9 cellular contexts compared by ENCODE assay signal in genomic region chr5:141637266-141637692, GRCh38. TPM values are rescaled to one million over a fixed set of nuclear protein-coding genes. Genes with fewer than 3 reads are reported as not detected.
DNase-seq lines count a peak whose midpoint lies in the region; ATAC-seq, FAIRE-seq and TF ChIP-seq lines count a peak whose summit lies in the region.
"Had no signal": no experiment of that assay in that cellular context is flagged by ENCODE, and none has a peak within 500 bp of the region (broad histone marks: within the 10 kb centered on the region; RNA-seq: fewer than 3 reads in every experiment).

No MANE protein-coding gene starts in this region.

- no peak for TF ChIP-seq EP300 in GM12878 (IDR thresholded peaks at IDR 0.05; ENCODE audit: borderline replicate concordance in 1 of 2, control insufficient read depth in 1 of 2, low read depth in 2 of 2, low read length in 2 of 2)

- peak overlapping the region; percentile 81 for H3K9ac ChIP-seq in GM12878 (ENCODE audit: control insufficient read depth, insufficient read depth, low read length)

- ATAC-seq in HG02973 (IDR thresholded peaks at IDR 0.05; ENCODE audit: unreplicated experiment) = peak; percentile 17
- ATAC-seq in T-cell (replicated peaks in 1 of 4) = peak; percentile 67 to 69 (median 68)
- peak; percentile 50 for ATAC-seq in GM12878
- ATAC-seq in HG03469 (IDR thresholded peaks at IDR 0.05; ENCODE audit: unreplicated experiment) = no peak

- no peaks in the 10 kb centered on the region for H3K27me3 Mint-ChIP-seq in T-cell

- H3K27ac ChIP-seq in GM12878 (ENCODE audit: control insufficient read depth, insufficient read depth) = peak overlapping the region; percentile 86

- no peaks in the 10 kb centered on the region for H3K9me3 ChIP-seq in GM12878 (replicated peaks; ENCODE audit: control insufficient read depth, insufficient read depth, low read length)

- peak overlapping the region; percentile 98 for H3K4me2 ChIP-seq in GM12878 (ENCODE audit: control insufficient read depth, insufficient read depth)

- 3% methylated on average over 41 of the region's 46 CpGs for WGBS in GM12878 (ENCODE audit: insufficient coverage, insufficient replicate concordance, low lambda C conversion rate, missing lambda C conversion rate)

- TF ChIP-seq CTCF in GM12878 (IDR thresholded peaks at IDR 0.05 in 2 of 3, conservative IDR thresholded peaks at IDR 0.05 in 1 of 3; ENCODE audit: control insufficient read depth in 2 of 3, extremely low read depth in 1 of 3, insufficient read depth in 1 of 3, low read depth in 3 of 3, low read length in 3 of 3) = no peak

- peaks cover 40% of the 10 kb centered on the region for H3K4me1 ChIP-seq in GM12878 (ENCODE audit: control insufficient read depth, insufficient read depth, low read length)

- in situ Hi-C loops in GM12878 (cut with MboI) = no loop called here

- SMC1A ChIA-PET in GM12878 (lab: Charles Lee; ENCODE audit: uncharacterized antibody, unreplicated experiment) = interaction anchor here (0.9 to 12.9 kb wide), 10 partner anchors 9 to 123 kb away, joined by 3 to 245 read pairs (median 6); partner anchors contain the start of genes DIAPH1 and FCHSD1

- H3K36me3 ChIP-seq in GM12878 (ENCODE audit: control insufficient read depth in 2 of 2, insufficient read depth in 2 of 2, low read length in 1 of 2) = peaks cover 3% of the 10 kb centered on the region in 2 experiments; a peak in 3 of 4 replicates

- H3K36me3 Mint-ChIP-seq in T-cell = peaks cover 13% of the 10 kb centered on the region

- POLR2A ChIA-PET in T-cell (lab: Charles Lee) = interaction anchor here (0.5 to 2.0 kb wide), 6 partner anchors 13 to 458 kb away, joined by 3 to 23 read pairs (median 4); partner anchors contain the start of gene FCHSD1 (in 1 of the 2)
- POLR2A ChIA-PET in GM12878 (lab: Charles Lee) = interaction anchor here (0.5 to 11.5 kb wide), 19 partner anchors 9 to 1125 kb away, joined by 3 to 215 read pairs (median 5); partner anchors contain the start of genes DELE1, DIAPH1, FCHSD1 and RNF14

- FAIRE-seq in GM12878 (lab: Jason Lieb, UNC) = no peak
- FAIRE-seq: A204.1 had no signal

- DNase-seq in DMS 273 (lab: John Stamatoyannopoulos, UW; ENCODE audit: unreplicated experiment) (peak; percentile 68), DMS 273 treated with DMSO at 0.1 percent for 48 hours (lab: John Stamatoyannopoulos, UW) (no peak), T-cell (peak in 31 of 34 experiments; percentile 22 to 64 (median 42)), GM12878 (ENCODE audit: low read depth, low spot score) (no peak), islet precursor cell (peak; percentile 71)
- DNase-seq in stimulated activated CD4-positive, alpha-beta T cell treated with anti-CD3 and anti-CD28 coated beads, Interleukin-4, amount 100 ng/mL, for 4 hours = peak; percentile 53 to 59

- peak overlapping the region; percentile 84 to 92 (median 91) for H3K4me3 Mint-ChIP-seq in T-cell

- H3K4me3 ChIP-seq in GM12878 = peak overlapping the region; percentile 85

- H3K9me3 Mint-ChIP-seq in T-cell = no peaks in the 10 kb centered on the region

- H2AFZ ChIP-seq in GM12878 (ENCODE audit: control insufficient read depth, low read depth, low read length) = peak overlapping the region; percentile 95

- H4K20me1 ChIP-seq in GM12878 (ENCODE audit: control insufficient read depth, insufficient read depth) = no peaks in the 10 kb centered on the region

- no peaks in the 10 kb centered on the region for H3K27me3 ChIP-seq in GM12878 (replicated peaks in 1 of 2; ENCODE audit: control insufficient read depth in 2 of 2, insufficient read depth in 2 of 2, low read length in 1 of 2)

- H3K27ac Mint-ChIP-seq in T-cell = peak overlapping the region; percentile 87 to 93

- TF ChIP-seq POLR2A in GM12878 (IDR thresholded peaks at IDR 0.05; ENCODE audit: low read depth, low read length) = 0 out of 2 replicates have a peak, but pooled peaks have one; percentile 26

- H3K79me2 ChIP-seq in GM12878 (ENCODE audit: control insufficient read depth, insufficient read depth, low read length) = peaks cover 52% of the 10 kb centered on the region

- TF ChIP-seq RAD21 in GM12878 (IDR thresholded peaks at IDR 0.05; ENCODE audit: insufficient read depth, low read depth, low read length) = no peak

- intact Hi-C loops in GM12878 (cut with micrococcal nuclease; ENCODE audit: unreplicated experiment) = loop anchor here (5.0 kb wide), 1 partner anchor 125 kb away; no protein-coding TSS in a partner anchor

- CTCF ChIA-PET in T-cell (lab: Charles Lee) (interaction anchor here (0.5 to 6.1 kb wide), 19 partner anchors 13 to 375 kb away, joined by 3 to 62 read pairs (median 5); partner anchors contain the start of genes DIAPH1 (in 2 of the 2), ARAP3 (in 1 of the 2), DELE1 (in 1 of the 2) and FCHSD1 (in 1 of the 2)), GM12878 (lab: Yijun Ruan, JAX) (interaction anchor here (0.6 to 11.2 kb wide), 22 partner anchors 10 to 327 kb away, joined by 3 to 137 read pairs (median 5); partner anchors contain the start of genes DELE1, DIAPH1 and FCHSD1)

- peaks cover 38 to 49% (median 47%) of the 10 kb centered on the region in 3 donors for H3K4me1 Mint-ChIP-seq in T-cell

- no TSS peak for BruUV-seq in GM12878 (replicated peaks; lab: Mats Ljungman, UMichigan)

- RAD21 ChIA-PET in GM12878 (lab: Charles Lee; ENCODE audit: unreplicated experiment) = interaction anchor here (0.7 to 8.2 kb wide), 14 partner anchors 14 to 332 kb away, joined by 3 to 124 read pairs (median 6); partner anchors contain the start of genes DIAPH1, FCHSD1 and RNF14

RNA-seq across cellular contexts. Expression of gene RELL2, which starts 0.5 kb away (rescaled TPM):
- total RNA-seq in T-cell (10 to 100 TPM; 15.3 to 30.7 (median 26.0) TPM), GM12878 (2014; rRNA removed) (15.3 and 18.2 TPM in 2 replicates), GM12878 (2014; rRNA removed; fragmentation: Illumina TruSeq; extraction: Trizol) (6.6 and 6.8 TPM in 2 replicates), GM12878 (2021) (15.4 and 15.7 TPM in 2 replicates)
- total RNA-seq in GM12878 (2013; cell fraction: nucleolus; rRNA removed) = 5.6 and 7.0 TPM in 2 replicates
- polyA plus RNA-seq in GM12878 (2011; ENCODE audit: low read depth) = 1.3 TPM
- polyA plus RNA-seq in GM12878 (2011; rRNA removed) (0.91 and 2.1 TPM in 2 replicates), GM12878 (2014; fragmentation: Illumina TruSeq; extraction: Trizol) (1.2 and 6.0 TPM in 2 replicates), GM12878 (2014; fragmentation: Nextera tagmentation; extraction: Ambion mirVana) (under 1 TPM; 0.23 to 0.64 TPM), GM12878 (2014; rRNA removed) (21.4 and 23.5 TPM in 2 replicates), GM12878 (2016; fragmentation: Nextera tagmentation; extraction: Ambion mirVana) (1 to 10 TPM; 7.5 to 9.5 TPM)
- 2.0 and 3.3 TPM in 2 replicates for polyA plus RNA-seq in GM12878 (2011; cell fraction: cytosol; rRNA removed)
- polyA plus RNA-seq in GM12878 (2011; cell fraction: nucleus; rRNA removed) = 27.8 and 32.1 TPM in 2 replicates
- polyA plus RNA-seq in GM12878 (2012) = 4.7 and 5.4 TPM in 2 replicates
- 1.3 and 1.4 TPM in 2 replicates for polyA minus RNA-seq in GM12878 (2011; rRNA and poly(A)+ RNA removed)
- polyA minus RNA-seq in GM12878 (2011; cell fraction: cytosol; rRNA and poly(A)+ RNA removed) = 0.73 and 0.80 TPM in 2 replicates
- 4.4 and 6.1 TPM in 2 replicates for polyA minus RNA-seq in GM12878 (2011; cell fraction: nucleus; rRNA and poly(A)+ RNA removed)

RNA-seq across cellular contexts. Expression of gene HDAC3, which starts 0.6 kb away (rescaled TPM):
- total RNA-seq in T-cell (10 to 100 TPM; 68.5 to 78.5 (median 73.8) TPM), GM12878 (2014; rRNA removed) (107 and 109 TPM in 2 replicates), GM12878 (2014; rRNA removed; fragmentation: Illumina TruSeq; extraction: Trizol) (77.0 and 92.5 TPM in 2 replicates), GM12878 (2021) (82.9 and 94.3 TPM in 2 replicates)
- total RNA-seq in GM12878 (2013; cell fraction: nucleolus; rRNA removed) = 97.4 and 102 TPM in 2 replicates
- 88.0 TPM for polyA plus RNA-seq in GM12878 (2011; ENCODE audit: low read depth)
- polyA plus RNA-seq in GM12878 (2011; rRNA removed) (115 and 140 TPM in 2 replicates), GM12878 (2014; fragmentation: Illumina TruSeq; extraction: Trizol) (115 and 135 TPM in 2 replicates), GM12878 (2014; fragmentation: Nextera tagmentation; extraction: Ambion mirVana) (100 to 1,000 TPM in 1 of 2 experiments, 10 to 100 TPM in 1; 62.2 to 108 TPM), GM12878 (2014; rRNA removed) (107 and 115 TPM in 2 replicates), GM12878 (2016; fragmentation: Nextera tagmentation; extraction: Ambion mirVana) (100 to 1,000 TPM; 117 to 120 TPM)
- polyA plus RNA-seq in GM12878 (2011; cell fraction: cytosol; rRNA removed) = 160 and 168 TPM in 2 replicates
- polyA plus RNA-seq in GM12878 (2011; cell fraction: nucleus; rRNA removed) = 199 and 244 TPM in 2 replicates
- 77.9 and 79.2 TPM in 2 replicates for polyA plus RNA-seq in GM12878 (2012)
- 119 and 130 TPM in 2 replicates for polyA minus RNA-seq in GM12878 (2011; rRNA and poly(A)+ RNA removed)
- polyA minus RNA-seq in GM12878 (2011; cell fraction: cytosol; rRNA and poly(A)+ RNA removed) = 32.9 and 41.7 TPM in 2 replicates
- polyA minus RNA-seq in GM12878 (2011; cell fraction: nucleus; rRNA and poly(A)+ RNA removed) = 79.4 and 93.5 TPM in 2 replicates

RNA-seq across cellular contexts. Expression of gene FCHSD1, which starts 13.9 kb away (rescaled TPM):
- total RNA-seq in T-cell (100 to 1,000 TPM in 3 of 5 donors, 10 to 100 TPM in 2; 68.5 to 103 (median 101) TPM), GM12878 (2014; rRNA removed) (13.1 and 18.0 TPM in 2 replicates), GM12878 (2014; rRNA removed; fragmentation: Illumina TruSeq; extraction: Trizol) (7.7 and 8.1 TPM in 2 replicates), GM12878 (2021) (20.6 and 21.3 TPM in 2 replicates)
- 61.9 and 72.1 TPM in 2 replicates for total RNA-seq in GM12878 (2013; cell fraction: nucleolus; rRNA removed)
- 15.7 TPM for polyA plus RNA-seq in GM12878 (2011; ENCODE audit: low read depth)
- polyA plus RNA-seq in GM12878 (2011; rRNA removed) (16.6 and 21.9 TPM in 2 replicates), GM12878 (2014; fragmentation: Illumina TruSeq; extraction: Trizol) (3.2 and 8.9 TPM in 2 replicates), GM12878 (2014; fragmentation: Nextera tagmentation; extraction: Ambion mirVana) (1 to 10 TPM in 1 of 2 experiments, under 1 TPM in 1; 0.97 to 1.0 TPM), GM12878 (2014; rRNA removed) (19.1 and 22.8 TPM in 2 replicates), GM12878 (2016; fragmentation: Nextera tagmentation; extraction: Ambion mirVana) (10 to 100 TPM in 1 of 2 experiments, 1 to 10 TPM in 1; 9.9 to 11.5 TPM)
- polyA plus RNA-seq in GM12878 (2011; cell fraction: cytosol; rRNA removed) = 13.3 and 17.5 TPM in 2 replicates
- 231 and 272 TPM in 2 replicates for polyA plus RNA-seq in GM12878 (2011; cell fraction: nucleus; rRNA removed)
- polyA plus RNA-seq in GM12878 (2012) = 26.0 and 30.3 TPM in 2 replicates
- polyA minus RNA-seq in GM12878 (2011; rRNA and poly(A)+ RNA removed) = 13.6 and 15.4 TPM in 2 replicates
- 4.1 and 5.5 TPM in 2 replicates for polyA minus RNA-seq in GM12878 (2011; cell fraction: cytosol; rRNA and poly(A)+ RNA removed)
- polyA minus RNA-seq in GM12878 (2011; cell fraction: nucleus; rRNA and poly(A)+ RNA removed) = 37.4 and 42.8 TPM in 2 replicates

RNA-seq across cellular contexts. Expression of gene DIAPH1, which starts 18.5 kb away (rescaled TPM):
- total RNA-seq in T-cell (100 to 1,000 TPM; 190 to 271 (median 211) TPM), GM12878 (2014; rRNA removed) (42.6 and 45.5 TPM in 2 replicates), GM12878 (2014; rRNA removed; fragmentation: Illumina TruSeq; extraction: Trizol) (37.8 and 38.6 TPM in 2 replicates), GM12878 (2021) (159 and 168 TPM in 2 replicates)
- 41.5 and 54.1 TPM in 2 replicates for total RNA-seq in GM12878 (2013; cell fraction: nucleolus; rRNA removed)
- polyA plus RNA-seq in GM12878 (2011; ENCODE audit: low read depth) = 53.8 TPM
- polyA plus RNA-seq in GM12878 (2011; rRNA removed) (43.6 and 45.5 TPM in 2 replicates), GM12878 (2014; fragmentation: Illumina TruSeq; extraction: Trizol) (122 and 124 TPM in 2 replicates), GM12878 (2014; fragmentation: Nextera tagmentation; extraction: Ambion mirVana) (10 to 100 TPM; 46.3 to 56.0 TPM), GM12878 (2014; rRNA removed) (62.1 and 69.4 TPM in 2 replicates), GM12878 (2016; fragmentation: Nextera tagmentation; extraction: Ambion mirVana) (100 to 1,000 TPM; 113 to 122 TPM)
- 60.5 and 85.4 TPM in 2 replicates for polyA plus RNA-seq in GM12878 (2011; cell fraction: cytosol; rRNA removed)
- polyA plus RNA-seq in GM12878 (2011; cell fraction: nucleus; rRNA removed) = 108 and 216 TPM in 2 replicates
- polyA plus RNA-seq in GM12878 (2012) = 64.3 and 68.3 TPM in 2 replicates
- polyA minus RNA-seq in GM12878 (2011; rRNA and poly(A)+ RNA removed) = 95.9 and 106 TPM in 2 replicates
- polyA minus RNA-seq in GM12878 (2011; cell fraction: cytosol; rRNA and poly(A)+ RNA removed) = 52.9 and 65.7 TPM in 2 replicates
- polyA minus RNA-seq in GM12878 (2011; cell fraction: nucleus; rRNA and poly(A)+ RNA removed) = 34.0 and 83.0 TPM in 2 replicates

RNA-seq across cellular contexts. Expression of gene ARAP3, which starts 44.8 kb away (rescaled TPM):
- total RNA-seq in T-cell = 10 to 100 TPM in 3 of 5 donors, 1 to 10 TPM in 2; 1.2 to 25.6 (median 20.5) TPM
- total RNA-seq in GM12878 (2013; cell fraction: nucleolus; rRNA removed) = not detected in 2 replicates
- total RNA-seq in GM12878 (2014; rRNA removed) = 0.05 TPM in 1 of 2 replicates, not detected in the other
- total RNA-seq in GM12878 (2014; rRNA removed; fragmentation: Illumina TruSeq; extraction: Trizol) = not detected in 2 replicates
- total RNA-seq in GM12878 (2021) = 0.08 TPM in 2 replicates
- polyA plus RNA-seq in GM12878 (2011; ENCODE audit: low read depth) = not detected
- polyA plus RNA-seq in GM12878 (2011; rRNA removed) = not detected in 2 replicates
- polyA plus RNA-seq in GM12878 (2011; cell fraction: cytosol; rRNA removed) = not detected in 2 replicates
- 0.03 TPM in 1 of 2 replicates, not detected in the other for polyA plus RNA-seq in GM12878 (2011; cell fraction: nucleus; rRNA removed)
- polyA plus RNA-seq in GM12878 (2012) = 0.04 TPM in 1 of 2 replicates, not detected in the other
- 0.01 and 0.05 TPM in 2 replicates for polyA plus RNA-seq in GM12878 (2014; fragmentation: Illumina TruSeq; extraction: Trizol)
- not detected for polyA plus RNA-seq in GM12878 (2014; fragmentation: Nextera tagmentation; extraction: Ambion mirVana)
- polyA plus RNA-seq in GM12878 (2014; rRNA removed) = not detected in 2 replicates
- polyA plus RNA-seq in GM12878 (2016; fragmentation: Nextera tagmentation; extraction: Ambion mirVana) = not detected
- 0.29 TPM in 1 of 2 replicates, not detected in the other for polyA minus RNA-seq in GM12878 (2011; rRNA and poly(A)+ RNA removed)
- not detected in 2 replicates for polyA minus RNA-seq in GM12878 (2011; cell fraction: cytosol; rRNA and poly(A)+ RNA removed)
- polyA minus RNA-seq in GM12878 (2011; cell fraction: nucleus; rRNA and poly(A)+ RNA removed) = not detected in 2 replicates

Comparison
In these comparisons a context has a peak if more than half of its experiments do, and no peak if none do; other contexts are left out.
1. DNase-seq: peak in DMS 273 (single experiment), T-cell (31 of 34), islet precursor cell (single experiment) and stimulated activated CD4-positive, alpha-beta T cell treated with anti-CD3 and anti-CD28 coated beads, Interleukin-4, amount 100 ng/mL, for 4 hours (2 of 2); none in DMS 273 treated with DMSO at 0.1 percent for 48 hours (single experiment) and GM12878 (single experiment).